Comparison of ENCODE assay signal across 8 cellular contexts in the genomic region with DNA sequence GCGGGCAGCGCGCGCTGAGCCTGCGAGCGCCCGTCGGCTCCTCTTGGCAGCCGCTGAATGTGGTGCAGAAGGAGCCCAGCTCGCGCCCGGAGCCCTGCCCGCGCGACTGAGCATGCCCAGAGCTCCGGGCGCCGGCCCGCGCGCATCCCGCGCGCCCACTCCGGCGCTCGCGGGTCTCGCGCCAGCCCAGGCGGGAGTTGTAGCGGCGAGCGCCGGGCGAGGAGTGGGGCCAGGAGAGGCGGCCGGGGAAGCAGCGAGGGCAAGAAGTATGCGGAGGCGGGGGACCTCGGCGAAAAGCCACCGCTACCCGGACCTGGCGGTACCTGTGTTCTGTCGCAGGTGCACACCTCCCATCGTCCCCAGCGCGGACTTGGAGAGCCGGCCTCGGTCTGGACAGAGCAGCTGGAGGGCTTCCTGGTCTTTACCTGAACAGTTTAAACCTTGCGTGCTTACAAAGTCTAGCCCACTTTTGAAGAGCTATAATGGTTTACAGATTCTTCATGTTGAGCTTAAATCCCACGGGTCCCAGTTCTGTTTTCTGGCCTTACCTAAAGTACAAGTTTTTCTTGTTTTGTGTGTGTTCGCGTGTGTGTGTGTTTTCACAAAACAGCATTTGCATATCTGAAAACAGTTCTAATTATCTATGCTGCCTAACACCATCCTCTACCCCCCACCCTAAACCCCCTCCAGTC. TPM values are rescaled to one million over a fixed set of nuclear protein-coding genes. Genes with fewer than 3 reads are reported as not detected.
DNase-seq lines count a peak whose midpoint lies in the region; ATAC-seq lines count a peak whose summit lies in the region.

Gene DDAH1, minus strand, starts transcription at position 61 of the 692 bp plus-strand sequence. CDS start 114 bp downstream, outside the sequence.

- DNase-seq in D341Med (ENCODE audit: low spot score) = peak; percentile 89
- DNase-seq in HT-29 (ENCODE audit: low spot score) = peak; percentile 78
- DNase-seq in SK-MEL-5 (ENCODE audit: low read depth, low spot score) = peak; percentile 46
- peak; percentile 78 for DNase-seq in dermis blood vessel endothelial cell
- peak; percentile 91 for DNase-seq in left kidney (ENCODE audit: low read depth, low spot score)
- peak; percentile 10 for DNase-seq in stimulated activated CD4-positive, alpha-beta T cell treated with anti-CD3 and anti-CD28 coated beads, Interleukin-4, amount 100 ng/mL, for 1 hour
- no peak for DNase-seq in effector CD4-positive, alpha-beta T cell

- ATAC-seq in GM19395 (IDR thresholded peaks at IDR 0.05; ENCODE audit: unreplicated experiment) = peak; percentile 53

- in situ Hi-C loops in SK-MEL-5 (cut with HindIII; ENCODE audit: low pct_unique_long_range_greater_than_20kb, low sequenced_read_pairs) = no loop called here

RNA-seq across cellular contexts. Expression of gene DDAH1, which starts in this region (rescaled TPM):
- total RNA-seq in HT-29 (2014; rRNA removed; shearing (Covaris generic)) = 75.6 and 82.7 TPM in 2 replicates
- 4.4 and 5.5 TPM in 2 replicates for total RNA-seq in SK-MEL-5 (2014; rRNA removed; shearing (Covaris generic))
- polyA plus RNA-seq in SK-MEL-5 (2015; cell fraction: cytosol; rRNA removed) = 4.7 and 6.0 TPM in 2 replicates
- 1.1 and 2.5 TPM in 2 replicates for polyA plus RNA-seq in SK-MEL-5 (2015; cell fraction: nucleus; rRNA removed)
- total RNA-seq in dermis blood vessel endothelial cell = 46.6 and 62.0 TPM in 2 replicates
